23 cellular contexts compared by ENCODE assay signal in genomic region chr7:3697472-3697871, GRCh38.
DNase-seq lines count a peak whose midpoint lies in the region; ATAC-seq and TF ChIP-seq lines count a peak whose summit lies in the region.
"Had no signal": no experiment of that assay in that cellular context is flagged by ENCODE, and none has a peak within 500 bp of the region (broad histone marks: within the 10 kb centered on the region; RNA-seq: fewer than 3 reads in every experiment).

No MANE protein-coding gene starts in this region.

- H3K27ac Mint-ChIP-seq in activated CD8-positive, alpha-beta T cell treated with anti-CD3 and anti-CD28 coated beads for 36 hours: peak overlapping the region; percentile 17
- H3K27ac Mint-ChIP-seq in activated CD8-positive, alpha-beta T cell treated with anti-CD3 and anti-CD28 coated beads, Interleukin-2, amount 10 ng/mL, durations not matched to agents 7 days and 5 days: no peak overlapping the region
- H3K27ac Mint-ChIP-seq in activated naive CD4-positive, alpha-beta T cell treated with anti-CD3 and anti-CD28 coated beads, Interleukin-2, amount 50 U/mL, for 72 hours: peak overlapping the region in 1 of 2 donors; percentile 37
- H3K27ac Mint-ChIP-seq in activated naive CD8-positive, alpha-beta T cell: peak overlapping the region; percentile 19
- H3K27ac Mint-ChIP-seq in stimulated activated effector memory CD8-positive, alpha-beta T cell treated with anti-CD3 and anti-CD28 coated beads, Interleukin-12 subunit alpha, Interleukin-12 subunit beta, amount 100 ng/mL, for 72 hours: no peak overlapping the region
- no peak overlapping the region for H3K27ac Mint-ChIP-seq in T-helper 2 cell treated with Interferon-gamma antibody and Interleukin-4, amounts not matched to agents 5 μg/mL and 100 μg/mL, for 36 hours
- H3K27ac Mint-ChIP-seq: CD4-positive, alpha-beta memory T cell had no signal

- H3K4me3 Mint-ChIP-seq in activated CD8-positive, alpha-beta T cell treated with anti-CD3 and anti-CD28 coated beads for 36 hours: no peak overlapping the region
- H3K4me3 Mint-ChIP-seq in activated CD8-positive, alpha-beta T cell treated with anti-CD3 and anti-CD28 coated beads, Interleukin-2, amount 10 ng/mL, durations not matched to agents 7 days and 5 days: no peak overlapping the region
- no peak overlapping the region for H3K4me3 Mint-ChIP-seq in activated naive CD8-positive, alpha-beta T cell
- no peak overlapping the region for H3K4me3 Mint-ChIP-seq in stimulated activated effector memory CD8-positive, alpha-beta T cell treated with anti-CD3 and anti-CD28 coated beads, Interleukin-12 subunit alpha, Interleukin-12 subunit beta, amount 100 ng/mL, for 72 hours
- no peak overlapping the region for H3K4me3 Mint-ChIP-seq in T-helper 2 cell treated with Interferon-gamma antibody and Interleukin-4, amounts not matched to agents 5 μg/mL and 100 μg/mL, for 36 hours
- H3K4me3 Mint-ChIP-seq: CD4-positive, alpha-beta memory T cell had no signal

- TF ChIP-seq CTCF in activated CD8-positive, alpha-beta T cell treated with anti-CD3 and anti-CD28 coated beads for 36 hours (IDR thresholded peaks at IDR 0.05): no peak

- H3K4me1 Mint-ChIP-seq in activated CD8-positive, alpha-beta T cell treated with anti-CD3 and anti-CD28 coated beads for 36 hours (ENCODE audit: low read depth): peaks cover 11% of the 10 kb centered on the region
- H3K4me1 Mint-ChIP-seq in activated CD8-positive, alpha-beta T cell treated with anti-CD3 and anti-CD28 coated beads, Interleukin-2, amount 10 ng/mL, durations not matched to agents 7 days and 5 days (ENCODE audit: low read depth): peaks cover 12% of the 10 kb centered on the region
- H3K4me1 Mint-ChIP-seq in activated naive CD8-positive, alpha-beta T cell (ENCODE audit: low read depth): peaks cover 22% of the 10 kb centered on the region
- H3K4me1 Mint-ChIP-seq in stimulated activated effector memory CD8-positive, alpha-beta T cell treated with anti-CD3 and anti-CD28 coated beads, Interleukin-12 subunit alpha, Interleukin-12 subunit beta, amount 100 ng/mL, for 72 hours: peaks cover 5% of the 10 kb centered on the region
- H3K4me1 Mint-ChIP-seq in T-helper 2 cell treated with Interferon-gamma antibody and Interleukin-4, amounts not matched to agents 5 μg/mL and 100 μg/mL, for 36 hours (ENCODE audit: low read depth): peaks cover 7% of the 10 kb centered on the region

- no peaks in the 10 kb centered on the region for H3K36me3 Mint-ChIP-seq in activated CD8-positive, alpha-beta T cell treated with anti-CD3 and anti-CD28 coated beads for 36 hours (ENCODE audit: low read depth)
- no peaks in the 10 kb centered on the region for H3K36me3 Mint-ChIP-seq in activated CD8-positive, alpha-beta T cell treated with anti-CD3 and anti-CD28 coated beads, Interleukin-2, amount 10 ng/mL, durations not matched to agents 7 days and 5 days (ENCODE audit: low read depth)
- H3K36me3 Mint-ChIP-seq in activated naive CD4-positive, alpha-beta T cell treated with anti-CD3 and anti-CD28 coated beads, Interleukin-2, amount 50 U/mL, for 72 hours: no peaks in the 10 kb centered on the region
- H3K36me3 Mint-ChIP-seq in activated naive CD8-positive, alpha-beta T cell: no peaks in the 10 kb centered on the region
- H3K36me3 Mint-ChIP-seq in stimulated activated effector memory CD8-positive, alpha-beta T cell treated with anti-CD3 and anti-CD28 coated beads, Interleukin-12 subunit alpha, Interleukin-12 subunit beta, amount 100 ng/mL, for 72 hours: no peaks in the 10 kb centered on the region
- H3K36me3 Mint-ChIP-seq in T-helper 2 cell treated with Interferon-gamma antibody and Interleukin-4, amounts not matched to agents 5 μg/mL and 100 μg/mL, for 36 hours (ENCODE audit: low read depth): no peaks in the 10 kb centered on the region
- H3K36me3 Mint-ChIP-seq: CD4-positive, alpha-beta memory T cell had no signal

- peaks cover 4% of the 10 kb centered on the region for H3K27me3 Mint-ChIP-seq in activated CD8-positive, alpha-beta T cell treated with anti-CD3 and anti-CD28 coated beads for 36 hours
- no peaks in the 10 kb centered on the region for H3K27me3 Mint-ChIP-seq in activated CD8-positive, alpha-beta T cell treated with anti-CD3 and anti-CD28 coated beads, Interleukin-2, amount 10 ng/mL, durations not matched to agents 7 days and 5 days (ENCODE audit: low read depth)
- H3K27me3 Mint-ChIP-seq in activated naive CD8-positive, alpha-beta T cell: peaks cover 4% of the 10 kb centered on the region
- H3K27me3 Mint-ChIP-seq in T-helper 2 cell treated with Interferon-gamma antibody and Interleukin-4, amounts not matched to agents 5 μg/mL and 100 μg/mL, for 36 hours (ENCODE audit: low read depth): peaks cover 3% of the 10 kb centered on the region

- POLR2A ChIA-PET in activated CD8-positive, alpha-beta T cell treated with anti-CD3 and anti-CD28 coated beads for 36 hours (lab: Charles Lee): no interaction called here
- POLR2A ChIA-PET in activated CD8-positive, alpha-beta T cell treated with anti-CD3 and anti-CD28 coated beads, Interleukin-2, amount 10 ng/mL, durations not matched to agents 7 days and 5 days (lab: Charles Lee): no interaction called here

- CTCF ChIA-PET in activated CD8-positive, alpha-beta T cell treated with anti-CD3 and anti-CD28 coated beads for 36 hours (lab: Charles Lee): interaction anchor here (1.0 kb wide), 1 partner anchor 13 kb away, joined by 3 read pairs; no protein-coding TSS in a partner anchor
- CTCF ChIA-PET in activated CD8-positive, alpha-beta T cell treated with anti-CD3 and anti-CD28 coated beads, Interleukin-2, amount 10 ng/mL, durations not matched to agents 7 days and 5 days (lab: Charles Lee): interaction anchor here (0.8 kb wide), 1 partner anchor 8 kb away, joined by 3 read pairs; no protein-coding TSS in a partner anchor

- intact Hi-C loops in activated CD8-positive, alpha-beta T cell treated with anti-CD3 and anti-CD28 coated beads for 36 hours (cut with micrococcal nuclease): no loop called here

- H3K9me3 Mint-ChIP-seq in activated CD8-positive, alpha-beta T cell treated with anti-CD3 and anti-CD28 coated beads for 36 hours: no peaks in the 10 kb centered on the region
- H3K9me3 Mint-ChIP-seq in activated CD8-positive, alpha-beta T cell treated with anti-CD3 and anti-CD28 coated beads, Interleukin-2, amount 10 ng/mL, durations not matched to agents 7 days and 5 days (ENCODE audit: insufficient read depth): no peaks in the 10 kb centered on the region
- no peaks in the 10 kb centered on the region for H3K9me3 Mint-ChIP-seq in activated naive CD4-positive, alpha-beta T cell treated with anti-CD3 and anti-CD28 coated beads, Interleukin-2, amount 50 U/mL, for 72 hours
- H3K9me3 Mint-ChIP-seq in activated naive CD8-positive, alpha-beta T cell (ENCODE audit: low read depth): no peaks in the 10 kb centered on the region
- H3K9me3 Mint-ChIP-seq in stimulated activated effector memory CD8-positive, alpha-beta T cell treated with anti-CD3 and anti-CD28 coated beads, Interleukin-12 subunit alpha, Interleukin-12 subunit beta, amount 100 ng/mL, for 72 hours: no peaks in the 10 kb centered on the region
- no peaks in the 10 kb centered on the region for H3K9me3 Mint-ChIP-seq in T-helper 2 cell treated with Interferon-gamma antibody and Interleukin-4, amounts not matched to agents 5 μg/mL and 100 μg/mL, for 36 hours
- H3K9me3 Mint-ChIP-seq: CD4-positive, alpha-beta memory T cell had no signal

- peak; percentile 74 for ATAC-seq in activated CD8-positive, alpha-beta T cell treated with anti-CD3 and anti-CD28 coated beads for 36 hours
- ATAC-seq in activated CD8-positive, alpha-beta T cell treated with anti-CD3 and anti-CD28 coated beads, Interleukin-2, amount 10 ng/mL, durations not matched to agents 7 days and 5 days: no peak
- peak; percentile 77 to 89 for ATAC-seq in activated naive CD4-positive, alpha-beta T cell treated with anti-CD3 and anti-CD28 coated beads, Interleukin-2, amount 50 U/mL, for 72 hours
- ATAC-seq in stimulated activated effector memory CD8-positive, alpha-beta T cell treated with anti-CD3 and anti-CD28 coated beads, Interleukin-12 subunit alpha, Interleukin-12 subunit beta, amount 100 ng/mL, for 72 hours: peak; percentile 31
- ATAC-seq in HG03159 (IDR thresholded peaks at IDR 0.05; ENCODE audit: unreplicated experiment): no peak
- ATAC-seq: HCT116, HepG2 had no signal

- no peak for DNase-seq in activated CD8-positive, alpha-beta T cell treated with anti-CD3 and anti-CD28 coated beads for 36 hours
- no peak for DNase-seq in activated CD8-positive, alpha-beta T cell treated with anti-CD3 and anti-CD28 coated beads, Interleukin-2, amount 10 ng/mL, durations not matched to agents 7 days and 5 days
- DNase-seq in activated naive CD4-positive, alpha-beta T cell treated with anti-CD3 and anti-CD28 coated beads, Interleukin-2, amount 50 U/mL, for 72 hours (ENCODE audit: low spot score in 2 of 2): no peak
- DNase-seq in activated naive CD4-positive, alpha-beta T cell (lab: John Stamatoyannopoulos, UW): no peak
- DNase-seq in stimulated activated effector memory CD8-positive, alpha-beta T cell treated with anti-CD3 and anti-CD28 coated beads, Interleukin-12 subunit alpha, Interleukin-12 subunit beta, amount 100 ng/mL, for 72 hours (ENCODE audit: low spot score in 2 of 2): no peak
- no peak for DNase-seq in T-helper 2 cell treated with Interferon-gamma antibody and Interleukin-4, amounts not matched to agents 5 μg/mL and 100 μg/mL, for 36 hours (ENCODE audit: low spot score)
- DNase-seq: CD4-positive, alpha-beta memory T cell; COR-L47; DMS53; Karpas-422; NCI-H1092 treated with DMSO at 0.1 percent for 48 hours; NCI-H1436; NCI-H187; NCI-H2081 treated with DMSO at 0.1 percent for 48 hours; NCI-H2171; NCI-H226; NCI-H510A; NCI-H69; SK-N-SH had no signal

Comparison
In these comparisons a context has a peak if more than half of its experiments do, and no peak if none do; other contexts are left out.
1. ATAC-seq: peak in activated CD8-positive, alpha-beta T cell treated with anti-CD3 and anti-CD28 coated beads for 36 hours (single experiment), activated naive CD4-positive, alpha-beta T cell treated with anti-CD3 and anti-CD28 coated beads, Interleukin-2, amount 50 U/mL, for 72 hours (2 of 2) and stimulated activated effector memory CD8-positive, alpha-beta T cell treated with anti-CD3 and anti-CD28 coated beads, Interleukin-12 subunit alpha, Interleukin-12 subunit beta, amount 100 ng/mL, for 72 hours (single experiment); none in activated CD8-positive, alpha-beta T cell treated with anti-CD3 and anti-CD28 coated beads, Interleukin-2, amount 10 ng/mL, durations not matched to agents 7 days and 5 days (single experiment) and HG03159 (single experiment).
2. H3K27ac Mint-ChIP-seq: peak in activated CD8-positive, alpha-beta T cell treated with anti-CD3 and anti-CD28 coated beads for 36 hours (single experiment) and activated naive CD8-positive, alpha-beta T cell (single experiment); none in activated CD8-positive, alpha-beta T cell treated with anti-CD3 and anti-CD28 coated beads, Interleukin-2, amount 10 ng/mL, durations not matched to agents 7 days and 5 days (single experiment), stimulated activated effector memory CD8-positive, alpha-beta T cell treated with anti-CD3 and anti-CD28 coated beads, Interleukin-12 subunit alpha, Interleukin-12 subunit beta, amount 100 ng/mL, for 72 hours (single experiment) and T-helper 2 cell treated with Interferon-gamma antibody and Interleukin-4, amounts not matched to agents 5 μg/mL and 100 μg/mL, for 36 hours (single experiment).